Comparison of ENCODE assay signal across 8 cellular contexts in genomic region chr14:24673059-24673458, GRCh38. TPM values are rescaled to one million over a fixed set of nuclear protein-coding genes. Genes with fewer than 3 reads are reported as not detected.
DNase-seq lines count a peak whose midpoint lies in the region; ATAC-seq and TF ChIP-seq lines count a peak whose summit lies in the region.

No MANE protein-coding gene starts in this region.

- H3K4me3 Mint-ChIP-seq in activated naive CD8-positive, alpha-beta T cell treated with anti-CD3 and anti-CD28 coated beads, Interleukin-2, amount 10 ng/mL, durations not matched to agents 7 days and 5 days, result peak overlapping the region; percentile 81
- H3K4me3 Mint-ChIP-seq in endodermal cell, result no peak overlapping the region

- H3K9ac ChIP-seq in endodermal cell (ENCODE audit: extremely low read depth, low read length, poor library complexity, severe bottlenecking), result no peak overlapping the region

- no peaks in the 10 kb centered on the region for H3K9me3 ChIP-seq in endodermal cell (ENCODE audit: control insufficient read depth, low read length)

- peak overlapping the region; percentile 100 for H3K27ac Mint-ChIP-seq in activated naive CD8-positive, alpha-beta T cell treated with anti-CD3 and anti-CD28 coated beads, Interleukin-2, amount 10 ng/mL, durations not matched to agents 7 days and 5 days
- no peak overlapping the region for H3K27ac Mint-ChIP-seq in endodermal cell

- peak overlapping the region; percentile 66; the same call in 1 of the 2 replicates for H3K4me3 ChIP-seq in GM08714 (ENCODE audit: low read length)
- no peak overlapping the region for H3K4me3 ChIP-seq in endodermal cell (ENCODE audit: low read length)
- H3K4me3 ChIP-seq in dorsolateral prefrontal cortex, result no peak overlapping the region

- H3K27ac ChIP-seq in endodermal cell (ENCODE audit: low read depth, low read length) (no peak overlapping the region), dorsolateral prefrontal cortex (no peak overlapping the region)

- peaks cover 63% of the 10 kb centered on the region for H3K4me1 Mint-ChIP-seq in activated naive CD8-positive, alpha-beta T cell treated with anti-CD3 and anti-CD28 coated beads, Interleukin-2, amount 10 ng/mL, durations not matched to agents 7 days and 5 days
- H3K4me1 Mint-ChIP-seq in endodermal cell, result no peaks in the 10 kb centered on the region

- ATAC-seq in GM21381 (IDR thresholded peaks at IDR 0.05; ENCODE audit: unreplicated experiment) (peak; percentile 55), HG03432 (IDR thresholded peaks at IDR 0.05; ENCODE audit: unreplicated experiment) (peak; percentile 53), Right ventricle myocardium superior (ENCODE audit: poor library complexity) (no peak)
- peak; percentile 13 for ATAC-seq in activated naive CD8-positive, alpha-beta T cell treated with anti-CD3 and anti-CD28 coated beads, Interleukin-2, amount 10 ng/mL, durations not matched to agents 7 days and 5 days (ENCODE audit: low read depth)

- peaks cover 2% of the 10 kb centered on the region for H3K9me3 Mint-ChIP-seq in activated naive CD8-positive, alpha-beta T cell treated with anti-CD3 and anti-CD28 coated beads, Interleukin-2, amount 10 ng/mL, durations not matched to agents 7 days and 5 days
- no peaks in the 10 kb centered on the region for H3K9me3 Mint-ChIP-seq in endodermal cell

- no peaks in the 10 kb centered on the region for H3K36me3 ChIP-seq in endodermal cell (ENCODE audit: control insufficient read depth, insufficient read depth, low read length)

- POLR2A ChIA-PET in activated naive CD8-positive, alpha-beta T cell treated with anti-CD3 and anti-CD28 coated beads, Interleukin-2, amount 10 ng/mL, durations not matched to agents 7 days and 5 days (lab: Charles Lee), result interaction anchor here (0.9 to 4.4 kb wide), 10 partner anchors 7 to 64 kb away, joined by 3 to 41 read pairs (median 8); partner anchors contain the start of genes GZMB and GZMH

- 70 to 80% methylated on average over 2 of the region's 2 CpGs for WGBS in endodermal cell (ENCODE audit: insufficient coverage in 1 of 2, insufficient read length in 1 of 2), 2 experiments

- H3K27me3 ChIP-seq in endodermal cell (ENCODE audit: control insufficient read depth, insufficient read depth, low read length, poor library complexity, severe bottlenecking) (no peaks in the 10 kb centered on the region), dorsolateral prefrontal cortex (peaks cover 0 to 10% (median 0%) of the 10 kb centered on the region in 45 donors)

- peaks cover 9% of the 10 kb centered on the region for H3K36me3 Mint-ChIP-seq in activated naive CD8-positive, alpha-beta T cell treated with anti-CD3 and anti-CD28 coated beads, Interleukin-2, amount 10 ng/mL, durations not matched to agents 7 days and 5 days
- H3K36me3 Mint-ChIP-seq in endodermal cell (ENCODE audit: low read depth), result no peaks in the 10 kb centered on the region

- intact Hi-C loops in dorsolateral prefrontal cortex (cut with DNase I), result no loop called here
- intact Hi-C loops in Right ventricle myocardium superior (cut with DNase I), result no loop called here

- DNase-seq in activated naive CD8-positive, alpha-beta T cell treated with anti-CD3 and anti-CD28 coated beads, Interleukin-2, amount 10 ng/mL, durations not matched to agents 7 days and 5 days, result no peak
- no peak for DNase-seq in endodermal cell
- DNase-seq in dorsolateral prefrontal cortex, result no peak
- no peak for DNase-seq in Right ventricle myocardium superior
- DNase-seq in DMS114 treated with DMSO at 0.1 percent for 48 hours (lab: John Stamatoyannopoulos, UW; ENCODE audit: unreplicated experiment), result no peak

- no peaks in the 10 kb centered on the region for H3K4me1 ChIP-seq in endodermal cell (ENCODE audit: control insufficient read depth, insufficient read depth, low read length)

- H3K27me3 Mint-ChIP-seq in activated naive CD8-positive, alpha-beta T cell treated with anti-CD3 and anti-CD28 coated beads, Interleukin-2, amount 10 ng/mL, durations not matched to agents 7 days and 5 days, result no peaks in the 10 kb centered on the region
- H3K27me3 Mint-ChIP-seq in endodermal cell (ENCODE audit: insufficient read depth), result peaks cover 11% of the 10 kb centered on the region

- TF ChIP-seq CTCF in endodermal cell (conservative IDR thresholded peaks at IDR 0.05) (no peak), dorsolateral prefrontal cortex (IDR thresholded peaks at IDR 0.05 in 54 of 56, conservative IDR thresholded peaks at IDR 0.05 in 2 of 56; ENCODE audit: low read depth in 1 of 56, partially characterized antibody in 56 of 56) (no peak)

RNA-seq across cellular contexts. Expression of gene GZMB, which starts 39.1 kb away (rescaled TPM):
- 100 to 1,000 TPM; 195 to 217 TPM for total RNA-seq in activated naive CD8-positive, alpha-beta T cell treated with anti-CD3 and anti-CD28 coated beads, Interleukin-2, amount 10 ng/mL, durations not matched to agents 7 days and 5 days
- total RNA-seq in endodermal cell (not detected), dorsolateral prefrontal cortex (1 to 10 TPM in 14 of 120 experiments, under 1 TPM in 9, not detected in 97; 0.61 to 3.4 (median 1.1) TPM), Right ventricle myocardium superior (1.3 TPM)
- not detected for polyA plus RNA-seq in endodermal cell (2013, experiment 1 of 2)
- not detected for polyA plus RNA-seq in endodermal cell (2013, experiment 2 of 2)

Comparison
In these comparisons a context has a peak if more than half of its experiments do, and no peak if none do; other contexts are left out.
1. RNA of gene GZMB, which starts 39.1 kb away (total RNA-seq): 195 to 217 TPM in activated naive CD8-positive, alpha-beta T cell treated with anti-CD3 and anti-CD28 coated beads, Interleukin-2, amount 10 ng/mL, durations not matched to agents 7 days and 5 days; 1.3 TPM in Right ventricle myocardium superior (single experiment), 0.61 to 3.4 TPM in dorsolateral prefrontal cortex and not detected in endodermal cell; every median in the first group is over 10 times any median in the second.